Comparison of ENCODE assay signal across 1 cellular context in genomic region chr20:43515628-43516027, GRCh38.
TF ChIP-seq lines count a peak whose summit lies in the region.

No MANE protein-coding gene starts in this region.

TF ChIP-seq in HCT116, 20 proteins besides CTCF, POLR2A, EP300 and RAD21 (continued from another document):
- TF ChIP-seq, protein P1, sequence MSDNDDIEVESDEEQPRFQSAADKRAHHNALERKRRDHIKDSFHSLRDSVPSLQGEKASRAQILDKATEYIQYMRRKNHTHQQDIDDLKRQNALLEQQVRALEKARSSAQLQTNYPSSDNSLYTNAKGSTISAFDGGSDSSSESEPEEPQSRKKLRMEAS (IDR thresholded peaks at IDR 0.05): no peak
